10 cellular contexts compared by ENCODE assay signal in genomic region chr3:49421890-49422378, GRCh38. TPM values are rescaled to one million over a fixed set of nuclear protein-coding genes. Genes with fewer than 3 reads are reported as not detected.
DNase-seq lines count a peak whose midpoint lies in the region; ATAC-seq and TF ChIP-seq lines count a peak whose summit lies in the region.
"Had no signal": no experiment of that assay in that cellular context is flagged by ENCODE, and none has a peak within 500 bp of the region (broad histone marks: within the 10 kb centered on the region; RNA-seq: fewer than 3 reads in every experiment).

No MANE protein-coding gene starts in this region.

- H3K36me3 Mint-ChIP-seq in activated naive CD4-positive, alpha-beta T cell treated with anti-CD3 and anti-CD28 coated beads, Interleukin-2, amount 10 ng/mL, durations not matched to agents 7 days and 5 days, result peaks cover 59% of the 10 kb centered on the region

- no peak for DNase-seq in activated naive CD4-positive, alpha-beta T cell treated with anti-CD3 and anti-CD28 coated beads, Interleukin-2, amount 10 ng/mL, durations not matched to agents 7 days and 5 days
- DNase-seq in activated naive CD4-positive, alpha-beta T cell (lab: John Stamatoyannopoulos, UW), result no peak
- no peak for DNase-seq in fibroblast of villous mesenchyme (ENCODE audit: low read depth)
- DNase-seq in upper lobe of right lung, result no peak
- no peak for DNase-seq in NCI-H2196 treated with DMSO at 0.1 percent for 48 hours (lab: John Stamatoyannopoulos, UW; ENCODE audit: unreplicated experiment)
- DNase-seq: activated CD4-positive, alpha-beta T cell treated with anti-CD3 and anti-CD28 coated beads, Interleukin-2, amount 50 U/mL, for 1 hour; stimulated activated CD4-positive, alpha-beta T cell treated with anti-CD3 and anti-CD28 coated beads, Interleukin-4, amount 100 ng/mL, for 1 hour had no signal

- H3K27ac ChIP-seq in muscle layer of duodenum (ENCODE audit: low read length) (peak overlapping the region; percentile 60), upper lobe of right lung (no peak overlapping the region)

- CTCF ChIA-PET in activated naive CD4-positive, alpha-beta T cell treated with anti-CD3 and anti-CD28 coated beads, Interleukin-2, amount 10 ng/mL, durations not matched to agents 7 days and 5 days (lab: Charles Lee), result interaction anchor here (1.4 kb wide), 1 partner anchor 27 kb away, joined by 3 read pairs; no protein-coding TSS in a partner anchor

- no peaks in the 10 kb centered on the region for H3K9me3 ChIP-seq in muscle layer of duodenum (ENCODE audit: control insufficient read depth in 1 of 2, low read length in 2 of 2)
- no peaks in the 10 kb centered on the region for H3K9me3 ChIP-seq in upper lobe of right lung

- no peaks in the 10 kb centered on the region for H3K27me3 Mint-ChIP-seq in activated naive CD4-positive, alpha-beta T cell treated with anti-CD3 and anti-CD28 coated beads, Interleukin-2, amount 10 ng/mL, durations not matched to agents 7 days and 5 days

- intact Hi-C loops in upper lobe of right lung (cut with DNase I), result no loop called here

- ATAC-seq in upper lobe of right lung (peak; percentile 13), GM21723 (IDR thresholded peaks at IDR 0.05; ENCODE audit: unreplicated experiment) (no peak), GM21381 (IDR thresholded peaks at IDR 0.05; ENCODE audit: unreplicated experiment) (no peak)

- peak overlapping the region; percentile 23 for H3K4me3 Mint-ChIP-seq in activated naive CD4-positive, alpha-beta T cell treated with anti-CD3 and anti-CD28 coated beads, Interleukin-2, amount 10 ng/mL, durations not matched to agents 7 days and 5 days

- peaks cover 9 to 43% of the 10 kb centered on the region in 2 donors for H3K36me3 ChIP-seq in muscle layer of duodenum (ENCODE audit: control insufficient read depth in 1 of 2, insufficient read depth in 2 of 2, low read length in 2 of 2)
- H3K36me3 ChIP-seq in upper lobe of right lung, result peaks cover 22% of the 10 kb centered on the region

- H3K4me1 ChIP-seq in muscle layer of duodenum (ENCODE audit: control insufficient read depth in 1 of 2, insufficient read depth in 2 of 2, low read length in 2 of 2), result peaks cover 12 to 22% of the 10 kb centered on the region in 2 donors
- H3K4me1 ChIP-seq in upper lobe of right lung, result peaks cover 6% of the 10 kb centered on the region

- H3K4me3 ChIP-seq in fibroblast of villous mesenchyme (ENCODE audit: low read depth, low read length) (peak overlapping the region; percentile 40), muscle layer of duodenum (ENCODE audit: low read depth in 1 of 2, low read length in 2 of 2) (peak overlapping the region; percentile 63 to 69), upper lobe of right lung (peak overlapping the region; percentile 20)

- TF ChIP-seq CTCF in fibroblast of villous mesenchyme (IDR thresholded peaks at IDR 0.05; ENCODE audit: insufficient read depth, low read depth, low read length) (no peak), upper lobe of right lung (IDR thresholded peaks at IDR 0.05) (no peak)

- peak overlapping the region; percentile 45 for H3K27ac Mint-ChIP-seq in activated naive CD4-positive, alpha-beta T cell treated with anti-CD3 and anti-CD28 coated beads, Interleukin-2, amount 10 ng/mL, durations not matched to agents 7 days and 5 days

- no peaks in the 10 kb centered on the region for H3K9me3 Mint-ChIP-seq in activated naive CD4-positive, alpha-beta T cell treated with anti-CD3 and anti-CD28 coated beads, Interleukin-2, amount 10 ng/mL, durations not matched to agents 7 days and 5 days

- H3K27me3 ChIP-seq in muscle layer of duodenum (ENCODE audit: low read depth, low read length) (no peaks in the 10 kb centered on the region), upper lobe of right lung (no peaks in the 10 kb centered on the region)

- peaks cover 54% of the 10 kb centered on the region for H3K4me1 Mint-ChIP-seq in activated naive CD4-positive, alpha-beta T cell treated with anti-CD3 and anti-CD28 coated beads, Interleukin-2, amount 10 ng/mL, durations not matched to agents 7 days and 5 days

RNA-seq across cellular contexts. Expression of gene AMT, which starts 0.3 kb away (rescaled TPM):
- 1.3 and 1.7 TPM in 2 replicates for total RNA-seq in fibroblast of villous mesenchyme
- 9.0 TPM for total RNA-seq in upper lobe of right lung

RNA-seq across cellular contexts. Expression of gene NICN1, which starts 7.2 kb away (rescaled TPM):
- total RNA-seq in fibroblast of villous mesenchyme (3.9 and 4.7 TPM in 2 replicates), upper lobe of right lung (23.1 TPM)

RNA-seq across cellular contexts. Expression of gene TCTA, which starts 9.7 kb away (rescaled TPM):
- total RNA-seq in fibroblast of villous mesenchyme (22.2 and 27.2 TPM in 2 replicates), upper lobe of right lung (38.1 TPM)

RNA-seq across cellular contexts. Expression of gene RHOA, which starts 10.2 kb away (rescaled TPM):
- total RNA-seq in fibroblast of villous mesenchyme (626 and 717 TPM in 2 replicates), upper lobe of right lung (543 TPM)

RNA-seq across cellular contexts. Expression of gene DAG1, which starts 48.1 kb away (rescaled TPM):
- total RNA-seq in fibroblast of villous mesenchyme, result 61.2 and 88.5 TPM in 2 replicates
- 88.2 TPM for total RNA-seq in upper lobe of right lung
